Comparison of ENCODE assay signal across 1 cellular context in genomic region chr12:48237048-48237630, GRCh38.
TF ChIP-seq lines count a peak whose summit lies in the region.

No MANE protein-coding gene starts in this region.

TF ChIP-seq in GM23338, 12 proteins besides CTCF, POLR2A, EP300 and RAD21 (continued from another document):
- TF ChIP-seq ZNF462 (CRISPR knock-in tag; IDR thresholded peaks at IDR 0.05) (no peak), JUNB (IDR thresholded peaks at IDR 0.05; ENCODE audit: unreplicated experiment) (no peak), CREB1 (CRISPR knock-in tag; IDR thresholded peaks at IDR 0.05; ENCODE audit: low read depth) (no peak), NANOG (IDR thresholded peaks at IDR 0.05; ENCODE audit: borderline replicate concordance) (no peak), ZNF114 (CRISPR knock-in tag; IDR thresholded peaks at IDR 0.05) (no peak), ETS1 (IDR thresholded peaks at IDR 0.05) (no peak), EZH2 (IDR thresholded peaks at IDR 0.05; ENCODE audit: low read depth, unreplicated experiment) (no peak), ZNF331 (CRISPR knock-in tag; IDR thresholded peaks at IDR 0.05; ENCODE audit: low read depth) (no peak), POLR2AphosphoS5 (IDR thresholded peaks at IDR 0.05; ENCODE audit: low read depth) (no peak)
